In the genomic region with DNA sequence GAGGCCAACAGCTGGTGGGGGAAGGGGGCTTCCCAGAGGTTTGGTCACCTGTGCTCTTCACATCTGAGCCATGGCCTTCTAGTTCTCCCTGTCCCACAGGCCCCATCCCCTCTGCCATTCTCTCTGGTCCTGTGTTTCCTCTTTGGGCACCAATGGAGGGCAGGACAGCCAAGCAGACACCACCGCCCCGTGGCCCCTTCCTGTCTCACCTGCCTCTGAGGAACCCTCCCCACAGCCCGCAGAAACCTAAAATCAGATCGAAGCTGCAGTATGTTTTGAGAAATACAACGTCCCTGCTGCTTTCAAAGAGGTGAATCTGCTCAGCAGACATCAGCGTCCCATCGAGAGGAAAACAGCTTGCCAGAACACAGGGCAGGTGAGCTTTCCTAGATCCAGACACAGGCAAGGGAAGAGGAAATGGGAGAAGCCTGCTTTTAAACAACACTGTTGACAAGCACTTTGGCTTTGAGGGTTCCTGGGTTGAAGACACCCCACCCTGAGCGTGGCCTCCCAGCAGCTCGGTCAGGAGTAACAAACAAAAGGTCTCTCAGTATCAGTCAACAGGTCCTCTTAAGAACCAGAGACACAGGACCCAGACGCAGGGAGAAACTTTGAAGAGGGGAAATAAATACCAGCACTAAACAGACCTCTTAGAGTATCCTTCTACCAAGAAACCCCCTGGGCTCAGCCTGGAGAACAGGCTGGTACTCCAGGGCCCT, we compare ENCODE assay signal across 11 cellular contexts. TPM values are rescaled to one million over a fixed set of nuclear protein-coding genes. Genes with fewer than 3 reads are reported as not detected.
DNase-seq lines count a peak whose midpoint lies in the region; ATAC-seq, FAIRE-seq and TF ChIP-seq lines count a peak whose summit lies in the region.
"Had no signal": no experiment of that assay in that cellular context is flagged by ENCODE, and none has a peak within 500 bp of the region (broad histone marks: within the 10 kb centered on the region; RNA-seq: fewer than 3 reads in every experiment).

No MANE protein-coding gene starts in this region.

- FAIRE-seq in GM12891 (lab: Jason Lieb, UNC), result no peak

- H3K9me3 ChIP-seq in OCI-LY7 (ENCODE audit: low read length), result no peaks in the 10 kb centered on the region
- no peaks in the 10 kb centered on the region for H3K9me3 ChIP-seq in naive thymus-derived CD4-positive, alpha-beta T cell (ENCODE audit: control insufficient read depth in 2 of 3, low read length in 3 of 3)

- peaks cover 26% of the 10 kb centered on the region for H3K4me1 ChIP-seq in OCI-LY7 (ENCODE audit: insufficient read depth, low read length, poor library complexity, severe bottlenecking)
- peaks cover 35 to 40% of the 10 kb centered on the region in 2 donors for H3K4me1 ChIP-seq in naive thymus-derived CD4-positive, alpha-beta T cell (ENCODE audit: control insufficient read depth in 2 of 2, insufficient read depth in 2 of 2, low read length in 2 of 2)

- intact Hi-C loops in OCI-LY7 (cut with micrococcal nuclease; ENCODE audit: unreplicated experiment), result no loop called here
- intact Hi-C loops in naive thymus-derived CD4-positive, alpha-beta T cell (cut with micrococcal nuclease), result loop anchor here in 1 of 2 donors (10.0 kb wide), 2 partner anchors 229 to 1101 kb away; a partner anchor contains a TSS

- H2AFZ ChIP-seq in OCI-LY7 (ENCODE audit: low read length), result no peak overlapping the region

- H4K20me1 ChIP-seq in OCI-LY7 (ENCODE audit: insufficient read depth, low read length), result peaks cover 13% of the 10 kb centered on the region

- peak overlapping the region; percentile 88 to 100 (median 94) for H3K4me3 Mint-ChIP-seq in naive thymus-derived CD4-positive, alpha-beta T cell

- CTCF ChIA-PET in OCI-LY7 (lab: Charles Lee; ENCODE audit: unreplicated experiment), result no interaction called here
- CTCF ChIA-PET in naive thymus-derived CD4-positive, alpha-beta T cell (lab: Charles Lee), result interaction anchor here (1.0 to 2.3 kb wide), 9 partner anchors 12 to 109 kb away, joined by 3 to 30 read pairs (median 4); a partner anchor contains a TSS

- TF ChIP-seq CTCF in C4-2B (conservative IDR thresholded peaks at IDR 0.05), result no peak
- no peak for TF ChIP-seq CTCF in OCI-LY7 (conservative IDR thresholded peaks at IDR 0.05; ENCODE audit: low read length)

- H3K4me1 Mint-ChIP-seq in naive thymus-derived CD4-positive, alpha-beta T cell, result peaks cover 32 to 50% (median 44%) of the 10 kb centered on the region in 7 donors

- H3K27me3 ChIP-seq in naive thymus-derived CD4-positive, alpha-beta T cell (ENCODE audit: control insufficient read depth in 2 of 2, insufficient read depth in 2 of 2, low read length in 2 of 2), result no peaks in the 10 kb centered on the region

- ATAC-seq in naive thymus-derived CD4-positive, alpha-beta T cell, result no peak
- no peak for ATAC-seq in HG02870 (IDR thresholded peaks at IDR 0.05; ENCODE audit: unreplicated experiment)
- no peak for ATAC-seq in GM21529 (IDR thresholded peaks at IDR 0.05; ENCODE audit: unreplicated experiment)

- POLR2A ChIA-PET in OCI-LY7 (lab: Charles Lee), result no interaction called here
- POLR2A ChIA-PET in naive thymus-derived CD4-positive, alpha-beta T cell (lab: Charles Lee), result interaction anchor here (0.6 to 13.2 kb wide), 12 partner anchors 11 to 396 kb away, joined by 3 to 294 read pairs (median 4); a partner anchor contains a TSS

- H3K9me2 ChIP-seq in OCI-LY7 (ENCODE audit: insufficient read depth, low read length), result no peaks in the 10 kb centered on the region

- peaks cover 40% of the 10 kb centered on the region for H3K79me2 ChIP-seq in OCI-LY7 (ENCODE audit: insufficient read depth, low read depth, low read length)

- peaks cover 0 to 18% (median 0%) of the 10 kb centered on the region in 5 donors for H3K27me3 Mint-ChIP-seq in naive thymus-derived CD4-positive, alpha-beta T cell

- no TSS peak for BruUV-seq in OCI-LY7 (replicated peaks; lab: Mats Ljungman, UMichigan)

- H3K9me3 Mint-ChIP-seq in naive thymus-derived CD4-positive, alpha-beta T cell, result no peaks in the 10 kb centered on the region

- no peak for TF ChIP-seq POLR2A in GM12891 (IDR thresholded peaks at IDR 0.05; ENCODE audit: low read depth, low read length)

- peak overlapping the region; percentile 99; the same call in 1 of the 2 replicates for H3K4me2 ChIP-seq in OCI-LY7 (ENCODE audit: low read length)

- H3K36me3 Mint-ChIP-seq in naive thymus-derived CD4-positive, alpha-beta T cell, result peaks cover 0 to 7% (median 6%) of the 10 kb centered on the region in 5 donors

- H3K27ac Mint-ChIP-seq in naive thymus-derived CD4-positive, alpha-beta T cell, result peak overlapping the region; percentile 87 to 99 (median 93)

- DNase-seq in OCI-LY7 (ENCODE audit: low spot score) (no peak), mucosa of gallbladder (ENCODE audit: low spot score) (no peak), GM12891 (ENCODE audit: insufficient read length, low spot score) (no peak)
- peak; percentile 34 for DNase-seq in activated gamma-delta T cell treated with anti-CD3 and anti-CD28 coated beads, Interleukin-2, amount 50 U/mL, for 16 hours (ENCODE audit: low read depth)
- peak in 6 of 9 donors; percentile 45 to 69 (median 56) for DNase-seq in naive thymus-derived CD4-positive, alpha-beta T cell
- DNase-seq: NCI-H446 treated with DMSO at 0.1 percent for 48 hours, occipital lobe had no signal

- peaks cover 26% of the 10 kb centered on the region for H3K36me3 ChIP-seq in OCI-LY7 (ENCODE audit: insufficient read depth, low read length)
- H3K36me3 ChIP-seq in naive thymus-derived CD4-positive, alpha-beta T cell (ENCODE audit: control insufficient read depth in 2 of 3, insufficient read depth in 3 of 3, low read length in 3 of 3), result peaks cover 0 to 33% (median 11%) of the 10 kb centered on the region in 3 experiments

- H3K27ac ChIP-seq in C4-2B (peak overlapping the region; percentile 85), OCI-LY7 (ENCODE audit: low read depth, low read length, poor library complexity, severe bottlenecking) (no peak overlapping the region)
- peak overlapping the region; percentile 81 for H3K27ac ChIP-seq in naive thymus-derived CD4-positive, alpha-beta T cell (ENCODE audit: low read depth, low read length)

- peak overlapping the region; percentile 100 for H3K4me3 ChIP-seq in OCI-LY7 (ENCODE audit: low read depth, low read length, poor library complexity, severe bottlenecking)
- peak overlapping the region; percentile 65 for H3K4me3 ChIP-seq in naive thymus-derived CD4-positive, alpha-beta T cell (ENCODE audit: low read length)

TF ChIP-seq in GM12891, 5 proteins besides CTCF, POLR2A, EP300 and RAD21:
- TF ChIP-seq POU2F2 (IDR thresholded peaks at IDR 0.05; ENCODE audit: low read depth, low read length) (no peak), SPI1 (IDR thresholded peaks at IDR 0.05; ENCODE audit: low read depth, low read length) (no peak), TAF1 (IDR thresholded peaks at IDR 0.05; ENCODE audit: low read depth, low read length) (no peak), POLR2AphosphoS5 (IDR thresholded peaks at IDR 0.05; ENCODE audit: low read depth, low read length) (no peak), PAX5 (IDR thresholded peaks at IDR 0.05; ENCODE audit: insufficient read depth, low read length, severe bottlenecking) (no peak)
TF ChIP-seq in GM12891: peak in this region for 0.

RNA-seq across cellular contexts. Expression of a gene that starts 2.3 kb away (rescaled TPM):
- total RNA-seq in OCI-LY7 (2014; rRNA removed; shearing (Covaris generic)), result 43.6 and 55.9 TPM in 2 replicates
- 49.1 and 53.9 TPM in 2 replicates for total RNA-seq in OCI-LY7 (2022)
- total RNA-seq in naive thymus-derived CD4-positive, alpha-beta T cell, result 10 to 100 TPM; 55.8 to 91.2 (median 72.6) TPM
- 10 to 100 TPM; 12.7 to 29.9 TPM for polyA plus RNA-seq in naive thymus-derived CD4-positive, alpha-beta T cell
- 39.9 TPM for total RNA-seq in mucosa of gallbladder
- polyA plus RNA-seq in GM12891 (2012; ENCODE audit: low read depth, missing spikeins), result 12.6 TPM

RNA-seq across cellular contexts. Expression of a gene that starts 6.0 kb away (rescaled TPM):
- total RNA-seq in OCI-LY7 (2014; rRNA removed; shearing (Covaris generic)), result not detected in 2 replicates
- total RNA-seq in OCI-LY7 (2022), result not detected in 2 replicates
- total RNA-seq in naive thymus-derived CD4-positive, alpha-beta T cell, result not detected
- polyA plus RNA-seq in naive thymus-derived CD4-positive, alpha-beta T cell, result not detected
- 0.20 TPM for total RNA-seq in mucosa of gallbladder
- polyA plus RNA-seq in GM12891 (2012; ENCODE audit: low read depth, missing spikeins), result not detected
- total RNA-seq: Daoy had no signal

RNA-seq across cellular contexts. Expression of a gene that starts 32.1 kb away (rescaled TPM):
- total RNA-seq in OCI-LY7 (2014; rRNA removed; shearing (Covaris generic)), result 15.0 and 18.5 TPM in 2 replicates
- total RNA-seq in OCI-LY7 (2022), result 15.7 and 18.9 TPM in 2 replicates
- 100 to 1,000 TPM; 182 to 253 (median 204) TPM for total RNA-seq in naive thymus-derived CD4-positive, alpha-beta T cell
- 10 to 100 TPM; 52.5 to 65.1 TPM for polyA plus RNA-seq in naive thymus-derived CD4-positive, alpha-beta T cell
- total RNA-seq in mucosa of gallbladder, result 231 TPM
- polyA plus RNA-seq in GM12891 (2012; ENCODE audit: low read depth, missing spikeins), result 96.9 TPM

RNA-seq across cellular contexts. Expression of a gene that starts 48.0 kb away (rescaled TPM):
- total RNA-seq in OCI-LY7 (2014; rRNA removed; shearing (Covaris generic)), result 1.8 and 2.2 TPM in 2 replicates
- total RNA-seq in OCI-LY7 (2022) (1.0 and 1.4 TPM in 2 replicates), mucosa of gallbladder (8.1 TPM)
- 10 to 100 TPM; 10.1 to 37.4 (median 18.4) TPM for total RNA-seq in naive thymus-derived CD4-positive, alpha-beta T cell
- 1 to 10 TPM in 1 of 2 donors, under 1 TPM in 1; 0.11 to 1.5 TPM for polyA plus RNA-seq in naive thymus-derived CD4-positive, alpha-beta T cell
- polyA plus RNA-seq in GM12891 (2012; ENCODE audit: low read depth, missing spikeins), result 0.51 TPM
- total RNA-seq: Daoy had no signal

Comparison
In these comparisons a context has a peak if more than half of its experiments do, and no peak if none do; other contexts are left out.
1. DNase-seq: peak in activated gamma-delta T cell treated with anti-CD3 and anti-CD28 coated beads, Interleukin-2, amount 50 U/mL, for 16 hours (single experiment) and naive thymus-derived CD4-positive, alpha-beta T cell (6 of 9); none in OCI-LY7 (single experiment), mucosa of gallbladder (single experiment) and GM12891 (single experiment).
2. RNA of a gene that starts 32.1 kb away (total RNA-seq): 231 TPM in mucosa of gallbladder (single experiment) and 182 to 253 TPM in naive thymus-derived CD4-positive, alpha-beta T cell; 15.0 to 18.9 TPM in OCI-LY7; every median in the first group is over 4 times any median in the second.